Comparison of ENCODE assay signal across 8 cellular contexts in genomic region chrX:281166-281999, GRCh38. TPM values are rescaled to one million over a fixed set of nuclear protein-coding genes. Genes with fewer than 3 reads are reported as not detected.
DNase-seq lines count a peak whose midpoint lies in the region; ATAC-seq, FAIRE-seq and TF ChIP-seq lines count a peak whose summit lies in the region.

PLCXD1 (plus strand) TSS chrX:281381; CDS start chrX:284188, 2,807 bp downstream.

- FAIRE-seq in keratinocyte (lab: Jason Lieb, UNC): no peak

- dilution Hi-C loops in keratinocyte (cut with MboI; ENCODE audit: extremely low pct_ligation_motif_present, low sequenced_read_pairs): no loop called here

- H3K4me1 ChIP-seq in CD8-positive, alpha-beta memory T cell (ENCODE audit: insufficient read depth, low read length): peaks cover 5% of the 10 kb centered on the region
- H3K4me1 ChIP-seq in keratinocyte (ENCODE audit: control insufficient read depth, extremely low read depth, insufficient read depth, low read length) (peaks cover 3% of the 10 kb centered on the region), suprapubic skin (peaks cover 33% of the 10 kb centered on the region)
- H3K4me1 ChIP-seq in effector memory CD4-positive, alpha-beta T cell (ENCODE audit: control insufficient read depth, insufficient read depth, low read length, poor library complexity, severe bottlenecking): peaks cover 4% of the 10 kb centered on the region

- peak within 1 kb of the TSS; percentile 38 for H3K27ac ChIP-seq in CD8-positive, alpha-beta memory T cell (ENCODE audit: low read depth, low read length)
- H3K27ac ChIP-seq in keratinocyte (ENCODE audit: control insufficient read depth, insufficient read depth, low read length) (no peak within 1 kb of the TSS), suprapubic skin (no peak within 1 kb of the TSS)
- H3K27ac ChIP-seq in effector memory CD4-positive, alpha-beta T cell (ENCODE audit: insufficient read depth, low read length, poor library complexity, severe bottlenecking): no peak within 1 kb of the TSS

- H3K4me1 Mint-ChIP-seq in CD8-positive, alpha-beta memory T cell: peaks cover 11 to 52% (median 22%) of the 10 kb centered on the region in 3 donors
- H3K4me1 Mint-ChIP-seq in brain: peaks cover 43% of the 10 kb centered on the region

- peak within 1 kb of the TSS; percentile 65 for H2AFZ ChIP-seq in keratinocyte (ENCODE audit: control insufficient read depth, low read length)

- no peaks in the 10 kb centered on the region for H3K27me3 Mint-ChIP-seq in CD8-positive, alpha-beta memory T cell
- H3K27me3 Mint-ChIP-seq in brain: peaks cover 14% of the 10 kb centered on the region

- peak within 1 kb of the TSS in 4 of 8 donors; percentile 33 to 92 (median 52) for H3K27ac Mint-ChIP-seq in CD8-positive, alpha-beta memory T cell
- peak within 1 kb of the TSS; percentile 96 to 99 (median 97) for H3K27ac Mint-ChIP-seq in brain

- no peak within 1 kb of the TSS for H3K4me3 ChIP-seq in CD8-positive, alpha-beta memory T cell (ENCODE audit: low read length)
- peak within 1 kb of the TSS in 2 of 3 experiments; percentile 19 to 43 for H3K4me3 ChIP-seq in keratinocyte (ENCODE audit: control insufficient read depth in 2 of 3, extremely low read depth in 1 of 3, insufficient read depth in 2 of 3, low read depth in 1 of 3, low read length in 3 of 3)
- peak within 1 kb of the TSS; percentile 28 for H3K4me3 ChIP-seq in suprapubic skin
- no peak within 1 kb of the TSS for H3K4me3 ChIP-seq in effector memory CD4-positive, alpha-beta T cell (ENCODE audit: insufficient read depth, low read depth, low read length, poor library complexity, severe bottlenecking)

- H3K9me1 ChIP-seq in keratinocyte (ENCODE audit: control insufficient read depth, extremely low read depth, insufficient read depth, low read length): no peaks in the 10 kb centered on the region

- TF ChIP-seq CTCF in brain (conservative IDR thresholded peaks at IDR 0.05) (no peak), keratinocyte (optimal IDR thresholded peaks at IDR 0.05 in 1 of 3, IDR thresholded peaks at IDR 0.05 in 1 of 3, conservative IDR thresholded peaks at IDR 0.05 in 1 of 3; ENCODE audit: extremely low read depth in 1 of 3, insufficient read depth in 2 of 3, low read length in 3 of 3) (no peak), suprapubic skin (IDR thresholded peaks at IDR 0.05) (no peak)

- no peaks in the 10 kb centered on the region for H3K9me3 Mint-ChIP-seq in CD8-positive, alpha-beta memory T cell
- H3K9me3 Mint-ChIP-seq in brain: peaks cover 0 to 11% (median 0%) of the 10 kb centered on the region in 5 experiments

- H3K9ac ChIP-seq in keratinocyte (ENCODE audit: control insufficient read depth, extremely low read depth, insufficient read depth, low read length): peak within 1 kb of the TSS; percentile 46

- CTCF ChIA-PET in CD8-positive, alpha-beta memory T cell (lab: Charles Lee): no interaction called here

- H3K36me3 Mint-ChIP-seq in CD8-positive, alpha-beta memory T cell: peaks cover 0 to 11% (median 4%) of the 10 kb centered on the region in 3 donors
- peaks cover 28% of the 10 kb centered on the region for H3K36me3 Mint-ChIP-seq in brain

- ATAC-seq in GM21723 (IDR thresholded peaks at IDR 0.05; ENCODE audit: unreplicated experiment) (no peak), GM19023 (IDR thresholded peaks at IDR 0.05; ENCODE audit: unreplicated experiment) (no peak)

- H3K27me3 ChIP-seq in CD8-positive, alpha-beta memory T cell (ENCODE audit: insufficient read depth, low read length, poor library complexity, severe bottlenecking): no peaks in the 10 kb centered on the region
- no peaks in the 10 kb centered on the region for H3K27me3 ChIP-seq in keratinocyte (ENCODE audit: control insufficient read depth, extremely low read depth, insufficient read depth, low read length)
- no peaks in the 10 kb centered on the region for H3K27me3 ChIP-seq in suprapubic skin
- H3K27me3 ChIP-seq in effector memory CD4-positive, alpha-beta T cell (replicated peaks; ENCODE audit: control insufficient read depth, insufficient read depth, low read length, poor library complexity, severe bottlenecking): no peaks in the 10 kb centered on the region

- TF ChIP-seq POLR2A in suprapubic skin (IDR thresholded peaks at IDR 0.05): no peak

- POLR2A ChIA-PET in CD8-positive, alpha-beta memory T cell (lab: Charles Lee): no interaction called here

- 59% methylated on average over 18 of the region's 25 CpGs for WGBS in suprapubic skin

- no peak for TF ChIP-seq EP300 in suprapubic skin (IDR thresholded peaks at IDR 0.05)

- DNase-seq in CD8-positive, alpha-beta memory T cell: no peak
- DNase-seq in HT-29 (ENCODE audit: low spot score) (no peak), keratinocyte (ENCODE audit: low read depth, low spot score) (no peak), suprapubic skin (ENCODE audit: low spot score in 2 of 2) (peak; percentile 36 to 78)
- DNase-seq in effector memory CD4-positive, alpha-beta T cell: no peak

- peaks cover 9% of the 10 kb centered on the region for H3K36me3 ChIP-seq in CD8-positive, alpha-beta memory T cell (ENCODE audit: insufficient read depth, low read length)
- H3K36me3 ChIP-seq in keratinocyte (ENCODE audit: control insufficient read depth in 2 of 2, extremely low read depth in 1 of 2, insufficient read depth in 2 of 2, low read length in 2 of 2) (peaks cover 1 to 17% of the 10 kb centered on the region in 2 experiments), suprapubic skin (peaks cover 13% of the 10 kb centered on the region)
- H3K36me3 ChIP-seq in effector memory CD4-positive, alpha-beta T cell (ENCODE audit: control insufficient read depth, insufficient read depth, low read length): no peaks in the 10 kb centered on the region

- no peaks in the 10 kb centered on the region for H4K20me1 ChIP-seq in keratinocyte (ENCODE audit: control insufficient read depth, extremely low read depth, insufficient read depth, low read length)

- peak within 1 kb of the TSS in 6 of 7 donors; percentile 6 to 70 (median 46) for H3K4me3 Mint-ChIP-seq in CD8-positive, alpha-beta memory T cell
- H3K4me3 Mint-ChIP-seq in brain: peak within 1 kb of the TSS; percentile 88 to 93 (median 92)

- peak within 1 kb of the TSS; percentile 59 for H3K4me2 ChIP-seq in keratinocyte (ENCODE audit: control insufficient read depth, extremely low read depth, insufficient read depth, low read depth, low read length)

- H3K9me3 ChIP-seq in CD8-positive, alpha-beta memory T cell (ENCODE audit: low read length): no peaks in the 10 kb centered on the region
- H3K9me3 ChIP-seq in keratinocyte (ENCODE audit: control insufficient read depth, low read depth, low read length): peaks cover 5% of the 10 kb centered on the region
- no peaks in the 10 kb centered on the region for H3K9me3 ChIP-seq in suprapubic skin
- no peaks in the 10 kb centered on the region for H3K9me3 ChIP-seq in effector memory CD4-positive, alpha-beta T cell (ENCODE audit: control insufficient read depth, low read length)

- peaks cover 5% of the 10 kb centered on the region for H3K79me2 ChIP-seq in keratinocyte (ENCODE audit: control insufficient read depth, insufficient read depth, low read length)

RNA-seq across cellular contexts. Expression of gene PLCXD1, which starts in this region (rescaled TPM):
- 10 to 100 TPM; 28.5 to 30.6 TPM for total RNA-seq in CD8-positive, alpha-beta memory T cell
- 4.6 TPM for polyA plus RNA-seq in CD8-positive, alpha-beta memory T cell
- total RNA-seq in HT-29 (2014; rRNA removed; shearing (Covaris generic)): 58.2 and 68.3 TPM in 2 replicates
- 9.3 TPM for polyA plus RNA-seq in brain (ENCODE audit: insufficient read depth, low read depth, low replicate concordance)
- polyA plus RNA-seq in keratinocyte: 6.3 to 7.1 TPM (median 6.5 TPM) in 3 replicates
- 29.2 TPM for polyA plus RNA-seq in keratinocyte (2011; ENCODE audit: low read depth)
- polyA plus RNA-seq in keratinocyte (2011; cell fraction: cytosol; rRNA removed): 2.7 and 3.9 TPM in 2 replicates
- polyA plus RNA-seq in keratinocyte (2011; cell fraction: nucleus; rRNA removed): 9.7 and 13.2 TPM in 2 replicates
- 7.6 and 37.3 TPM in 2 replicates for polyA plus RNA-seq in keratinocyte (2012; ENCODE audit: low replicate concordance)
- 10.5 to 31.5 TPM (median 12.1 TPM) in 3 replicates for polyA minus RNA-seq in keratinocyte
- 9.6 TPM for polyA minus RNA-seq in keratinocyte (2011; cell fraction: cytosol; rRNA and poly(A)+ RNA removed)
- 8.2 and 13.7 TPM in 2 replicates for polyA minus RNA-seq in keratinocyte (2011; cell fraction: nucleus; rRNA and poly(A)+ RNA removed)
- total RNA-seq in suprapubic skin: 10 to 100 TPM; 22.4 to 78.3 (median 54.2) TPM

Comparison
In these comparisons a context has a peak if more than half of its experiments do, and no peak if none do; other contexts are left out.
1. DNase-seq: peak in suprapubic skin (2 of 2); none in CD8-positive, alpha-beta memory T cell (0 of 5), HT-29 (single experiment), keratinocyte (single experiment) and effector memory CD4-positive, alpha-beta T cell (0 of 3).
2. H3K4me3 ChIP-seq: peak in keratinocyte (2 of 3) and suprapubic skin (single experiment); none in CD8-positive, alpha-beta memory T cell (single experiment) and effector memory CD4-positive, alpha-beta T cell (single experiment).